3 cellular contexts compared by ENCODE assay signal in the genomic region with DNA sequence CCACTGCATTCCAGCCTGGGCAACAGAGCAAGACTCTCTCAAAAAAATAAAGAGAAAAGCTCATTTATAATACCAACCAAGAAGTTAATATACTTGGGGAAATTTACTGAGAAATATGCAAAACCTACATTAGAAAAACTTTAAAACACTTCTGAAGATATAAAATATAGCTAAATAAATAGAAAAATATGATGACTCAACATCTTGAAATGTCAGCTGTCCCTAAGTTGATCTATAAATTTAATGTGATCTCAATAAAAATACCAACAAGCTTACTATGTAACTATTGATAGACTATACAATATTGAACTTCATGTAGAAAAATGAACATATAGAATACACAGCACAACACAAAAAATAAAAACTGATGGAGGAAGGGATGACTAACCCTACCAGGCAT.
TF ChIP-seq lines count a peak whose summit lies in the region.

No MANE protein-coding gene starts in this region.

TF ChIP-seq in HepG2, 621 proteins besides CTCF, POLR2A, EP300 and RAD21:
- TF ChIP-seq, protein P1, sequence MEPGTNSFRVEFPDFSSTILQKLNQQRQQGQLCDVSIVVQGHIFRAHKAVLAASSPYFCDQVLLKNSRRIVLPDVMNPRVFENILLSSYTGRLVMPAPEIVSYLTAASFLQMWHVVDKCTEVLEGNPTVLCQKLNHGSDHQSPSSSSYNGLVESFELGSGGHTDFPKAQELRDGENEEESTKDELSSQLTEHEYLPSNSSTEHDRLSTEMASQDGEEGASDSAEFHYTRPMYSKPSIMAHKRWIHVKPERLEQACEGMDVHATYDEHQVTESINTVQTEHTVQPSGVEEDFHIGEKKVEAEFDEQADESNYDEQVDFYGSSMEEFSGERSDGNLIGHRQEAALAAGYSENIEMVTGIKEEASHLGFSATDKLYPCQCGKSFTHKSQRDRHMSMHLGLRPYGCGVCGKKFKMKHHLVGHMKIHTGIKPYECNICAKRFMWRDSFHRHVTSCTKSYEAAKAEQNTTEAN (CRISPR knock-in tag; conservative IDR thresholded peaks at IDR 0.05), result no peak
- TF ChIP-seq POLR2AphosphoS2 (IDR thresholded peaks at IDR 0.05; ENCODE audit: low read depth, low read length) (no peak), SRF (IDR thresholded peaks at IDR 0.05; ENCODE audit: low read depth, low read length) (no peak), MAFK (conservative IDR thresholded peaks at IDR 0.05 in 1 of 2, IDR thresholded peaks at IDR 0.05 in 1 of 2; ENCODE audit: low read length in 2 of 2) (peak; percentile 40 to 72; a peak in 3 of 4 replicates), MAFF (IDR thresholded peaks at IDR 0.05; ENCODE audit: low read depth, low read length) (peak; percentile 62)

TF ChIP-seq in IMR-90, 13 proteins besides CTCF, POLR2A, EP300 and RAD21:
- peak; percentile 56; the same call in 1 of the 2 replicates for TF ChIP-seq MAFK (IDR thresholded peaks at IDR 0.05; ENCODE audit: low read depth, low read length)
- TF ChIP-seq MAZ (IDR thresholded peaks at IDR 0.05; ENCODE audit: borderline replicate concordance, low read depth, low read length), result no peak

TF ChIP-seq in K562, 482 proteins besides CTCF, POLR2A, EP300 and RAD21:
- peak; percentile 73 for TF ChIP-seq C11orf30 (IDR thresholded peaks at IDR 0.05; ENCODE audit: low read depth)
- peak; percentile 42; the same call in 1 of the 2 replicates for TF ChIP-seq MAFF (IDR thresholded peaks at IDR 0.05; ENCODE audit: low read length)
- TF ChIP-seq, protein P2, sequence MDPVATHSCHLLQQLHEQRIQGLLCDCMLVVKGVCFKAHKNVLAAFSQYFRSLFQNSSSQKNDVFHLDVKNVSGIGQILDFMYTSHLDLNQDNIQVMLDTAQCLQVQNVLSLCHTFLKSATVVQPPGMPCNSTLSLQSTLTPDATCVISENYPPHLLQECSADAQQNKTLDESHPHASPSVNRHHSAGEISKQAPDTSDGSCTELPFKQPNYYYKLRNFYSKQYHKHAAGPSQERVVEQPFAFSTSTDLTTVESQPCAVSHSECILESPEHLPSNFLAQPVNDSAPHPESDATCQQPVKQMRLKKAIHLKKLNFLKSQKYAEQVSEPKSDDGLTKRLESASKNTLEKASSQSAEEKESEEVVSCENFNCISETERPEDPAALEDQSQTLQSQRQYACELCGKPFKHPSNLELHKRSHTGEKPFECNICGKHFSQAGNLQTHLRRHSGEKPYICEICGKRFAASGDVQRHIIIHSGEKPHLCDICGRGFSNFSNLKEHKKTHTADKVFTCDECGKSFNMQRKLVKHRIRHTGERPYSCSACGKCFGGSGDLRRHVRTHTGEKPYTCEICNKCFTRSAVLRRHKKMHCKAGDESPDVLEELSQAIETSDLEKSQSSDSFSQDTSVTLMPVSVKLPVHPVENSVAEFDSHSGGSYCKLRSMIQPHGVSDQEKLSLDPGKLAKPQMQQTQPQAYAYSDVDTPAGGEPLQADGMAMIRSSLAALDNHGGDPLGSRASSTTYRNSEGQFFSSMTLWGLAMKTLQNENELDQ (CRISPR knock-in tag; IDR thresholded peaks at IDR 0.05; ENCODE audit: borderline replicate concordance), result no peak
- TF ChIP-seq MAFG (tag; conservative IDR thresholded peaks at IDR 0.05), result peak; percentile 46; the same call in 1 of the 2 replicates
- no peak for TF ChIP-seq LARP7 (IDR thresholded peaks at IDR 0.05)
- TF ChIP-seq ZNF316 (IDR thresholded peaks at IDR 0.05), result peak; percentile 85
- no peak for TF ChIP-seq NONO (IDR thresholded peaks at IDR 0.05; ENCODE audit: low read depth in 2 of 2, low read length in 1 of 2)
- peak; percentile 8; the same call in 1 of the 2 replicates for TF ChIP-seq MAFK (IDR thresholded peaks at IDR 0.05; ENCODE audit: low read length)
TF ChIP-seq in K562: peak in this region for 5.
